In the genomic region with DNA sequence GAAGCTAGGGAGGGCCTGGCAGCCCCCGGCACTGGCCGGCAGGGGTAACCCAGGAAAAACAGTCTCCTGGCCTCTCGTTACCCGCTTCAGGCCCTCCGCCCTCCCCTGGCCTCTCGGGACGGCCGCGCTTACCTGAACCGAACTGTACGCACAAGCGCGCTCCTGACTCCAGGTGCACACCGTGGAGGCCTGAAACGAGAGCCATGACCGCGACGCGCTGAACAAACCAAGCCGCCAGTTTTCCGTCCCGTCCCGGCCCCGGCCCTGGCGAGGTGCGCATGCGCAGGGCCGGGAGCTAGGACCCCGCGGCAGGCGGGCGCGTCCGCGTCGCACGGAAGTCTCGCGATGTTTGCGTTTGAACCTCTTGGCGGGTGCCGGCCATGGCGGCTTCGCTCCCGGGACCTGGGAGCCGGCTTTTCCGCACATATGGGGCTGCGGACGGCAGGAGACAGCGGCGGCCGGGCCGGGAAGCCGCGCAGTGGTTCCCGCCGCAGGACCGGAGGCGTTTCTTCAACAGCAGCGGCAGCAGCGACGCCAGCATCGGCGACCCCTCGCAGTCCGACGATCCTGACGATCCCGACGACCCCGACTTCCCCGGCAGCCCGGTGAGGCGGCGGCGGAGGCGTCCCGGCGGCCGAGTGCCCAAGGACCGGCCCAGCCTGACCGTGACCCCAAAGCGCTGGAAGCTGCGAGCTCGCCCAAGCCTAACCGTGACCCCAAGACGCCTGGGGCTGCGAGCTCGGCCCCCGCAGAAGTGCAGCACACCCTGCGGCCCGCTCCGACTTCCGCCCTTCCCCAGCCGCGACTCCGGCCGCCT, we compare ENCODE assay signal across 1 cellular context.
TF ChIP-seq lines count a peak whose summit lies in the region.

A gene (plus strand): TSS at position 348 of the 817 bp plus-strand sequence. CDS start 33 bp downstream, at position 381.

TF ChIP-seq in HepG2, 621 proteins besides CTCF, POLR2A, EP300 and RAD21 (continued from another document and continues in another):
- TF ChIP-seq, protein P1, sequence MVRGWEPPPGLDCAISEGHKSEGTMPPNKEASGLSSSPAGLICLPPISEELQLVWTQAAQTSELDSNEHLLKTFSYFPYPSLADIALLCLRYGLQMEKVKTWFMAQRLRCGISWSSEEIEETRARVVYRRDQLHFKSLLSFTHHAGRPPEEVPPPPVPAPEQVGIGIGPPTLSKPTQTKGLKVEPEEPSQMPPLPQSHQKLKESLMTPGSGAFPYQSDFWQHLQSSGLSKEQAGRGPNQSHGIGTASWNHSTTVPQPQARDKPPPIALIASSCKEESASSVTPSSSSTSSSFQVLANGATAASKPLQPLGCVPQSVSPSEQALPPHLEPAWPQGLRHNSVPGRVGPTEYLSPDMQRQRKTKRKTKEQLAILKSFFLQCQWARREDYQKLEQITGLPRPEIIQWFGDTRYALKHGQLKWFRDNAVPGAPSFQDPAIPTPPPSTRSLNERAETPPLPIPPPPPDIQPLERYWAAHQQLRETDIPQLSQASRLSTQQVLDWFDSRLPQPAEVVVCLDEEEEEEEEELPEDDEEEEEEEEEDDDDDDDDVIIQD (CRISPR knock-in tag; IDR thresholded peaks at IDR 0.05; ENCODE audit: low read depth), result no peak; the same call in 1 of the 2 replicates
- TF ChIP-seq, protein P2, sequence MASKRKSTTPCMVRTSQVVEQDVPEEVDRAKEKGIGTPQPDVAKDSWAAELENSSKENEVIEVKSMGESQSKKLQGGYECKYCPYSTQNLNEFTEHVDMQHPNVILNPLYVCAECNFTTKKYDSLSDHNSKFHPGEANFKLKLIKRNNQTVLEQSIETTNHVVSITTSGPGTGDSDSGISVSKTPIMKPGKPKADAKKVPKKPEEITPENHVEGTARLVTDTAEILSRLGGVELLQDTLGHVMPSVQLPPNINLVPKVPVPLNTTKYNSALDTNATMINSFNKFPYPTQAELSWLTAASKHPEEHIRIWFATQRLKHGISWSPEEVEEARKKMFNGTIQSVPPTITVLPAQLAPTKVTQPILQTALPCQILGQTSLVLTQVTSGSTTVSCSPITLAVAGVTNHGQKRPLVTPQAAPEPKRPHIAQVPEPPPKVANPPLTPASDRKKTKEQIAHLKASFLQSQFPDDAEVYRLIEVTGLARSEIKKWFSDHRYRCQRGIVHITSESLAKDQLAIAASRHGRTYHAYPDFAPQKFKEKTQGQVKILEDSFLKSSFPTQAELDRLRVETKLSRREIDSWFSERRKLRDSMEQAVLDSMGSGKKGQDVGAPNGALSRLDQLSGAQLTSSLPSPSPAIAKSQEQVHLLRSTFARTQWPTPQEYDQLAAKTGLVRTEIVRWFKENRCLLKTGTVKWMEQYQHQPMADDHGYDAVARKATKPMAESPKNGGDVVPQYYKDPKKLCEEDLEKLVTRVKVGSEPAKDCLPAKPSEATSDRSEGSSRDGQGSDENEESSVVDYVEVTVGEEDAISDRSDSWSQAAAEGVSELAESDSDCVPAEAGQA (IDR thresholded peaks at IDR 0.05; ENCODE audit: low read depth), result 0 out of 2 replicates have a peak, but pooled peaks have one; percentile 36
- TF ChIP-seq, protein P2 (CRISPR knock-in tag; IDR thresholded peaks at IDR 0.05; ENCODE audit: borderline replicate concordance), result no peak
- TF ChIP-seq, protein P3, sequence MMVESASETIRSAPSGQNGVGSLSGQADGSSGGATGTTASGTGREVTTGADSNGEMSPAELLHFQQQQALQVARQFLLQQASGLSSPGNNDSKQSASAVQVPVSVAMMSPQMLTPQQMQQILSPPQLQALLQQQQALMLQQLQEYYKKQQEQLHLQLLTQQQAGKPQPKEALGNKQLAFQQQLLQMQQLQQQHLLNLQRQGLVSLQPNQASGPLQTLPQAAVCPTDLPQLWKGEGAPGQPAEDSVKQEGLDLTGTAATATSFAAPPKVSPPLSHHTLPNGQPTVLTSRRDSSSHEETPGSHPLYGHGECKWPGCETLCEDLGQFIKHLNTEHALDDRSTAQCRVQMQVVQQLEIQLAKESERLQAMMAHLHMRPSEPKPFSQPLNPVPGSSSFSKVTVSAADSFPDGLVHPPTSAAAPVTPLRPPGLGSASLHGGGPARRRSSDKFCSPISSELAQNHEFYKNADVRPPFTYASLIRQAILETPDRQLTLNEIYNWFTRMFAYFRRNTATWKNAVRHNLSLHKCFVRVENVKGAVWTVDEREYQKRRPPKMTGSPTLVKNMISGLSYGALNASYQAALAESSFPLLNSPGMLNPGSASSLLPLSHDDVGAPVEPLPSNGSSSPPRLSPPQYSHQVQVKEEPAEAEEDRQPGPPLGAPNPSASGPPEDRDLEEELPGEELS (CRISPR knock-in tag; IDR thresholded peaks at IDR 0.05), result peak; percentile 50; the same call in 1 of the 2 replicates
- TF ChIP-seq ZNF232 (CRISPR knock-in tag; IDR thresholded peaks at IDR 0.05; ENCODE audit: borderline replicate concordance) (peak; percentile 38; the same call in 1 of the 2 replicates), ZBTB20 (CRISPR knock-in tag; IDR thresholded peaks at IDR 0.05; ENCODE audit: borderline replicate concordance, low read depth) (peak; percentile 22; the same call in 1 of the 2 replicates), IRX3 (CRISPR knock-in tag; IDR thresholded peaks at IDR 0.05; ENCODE audit: borderline replicate concordance, low read depth) (0 out of 2 replicates have a peak, but pooled peaks have one; percentile 64), SRY (CRISPR knock-in tag; IDR thresholded peaks at IDR 0.05) (peak; percentile 89), ZNF354B (CRISPR knock-in tag; IDR thresholded peaks at IDR 0.05) (0 out of 2 replicates have a peak, but pooled peaks have one; percentile 75), ZNF251 (CRISPR knock-in tag; IDR thresholded peaks at IDR 0.05) (no peak), SALL2 (CRISPR knock-in tag; IDR thresholded peaks at IDR 0.05) (peak; percentile 78), MIXL1 (CRISPR knock-in tag; IDR thresholded peaks at IDR 0.05) (peak; percentile 63), TCF7 (IDR thresholded peaks at IDR 0.05; ENCODE audit: low read depth) (no peak), SMAD1 (CRISPR knock-in tag; IDR thresholded peaks at IDR 0.05; ENCODE audit: borderline replicate concordance, low read depth) (no peak), ZNF558 (CRISPR knock-in tag; IDR thresholded peaks at IDR 0.05; ENCODE audit: borderline replicate concordance) (no peak), KMT2B (CRISPR knock-in tag; IDR thresholded peaks at IDR 0.05) (peak; percentile 96), ZNF607 (CRISPR knock-in tag; IDR thresholded peaks at IDR 0.05; ENCODE audit: borderline replicate concordance) (peak; percentile 84; the same call in 1 of the 2 replicates), ZBTB38 (CRISPR knock-in tag; IDR thresholded peaks at IDR 0.05) (peak; percentile 72)
- TF ChIP-seq, protein P4, sequence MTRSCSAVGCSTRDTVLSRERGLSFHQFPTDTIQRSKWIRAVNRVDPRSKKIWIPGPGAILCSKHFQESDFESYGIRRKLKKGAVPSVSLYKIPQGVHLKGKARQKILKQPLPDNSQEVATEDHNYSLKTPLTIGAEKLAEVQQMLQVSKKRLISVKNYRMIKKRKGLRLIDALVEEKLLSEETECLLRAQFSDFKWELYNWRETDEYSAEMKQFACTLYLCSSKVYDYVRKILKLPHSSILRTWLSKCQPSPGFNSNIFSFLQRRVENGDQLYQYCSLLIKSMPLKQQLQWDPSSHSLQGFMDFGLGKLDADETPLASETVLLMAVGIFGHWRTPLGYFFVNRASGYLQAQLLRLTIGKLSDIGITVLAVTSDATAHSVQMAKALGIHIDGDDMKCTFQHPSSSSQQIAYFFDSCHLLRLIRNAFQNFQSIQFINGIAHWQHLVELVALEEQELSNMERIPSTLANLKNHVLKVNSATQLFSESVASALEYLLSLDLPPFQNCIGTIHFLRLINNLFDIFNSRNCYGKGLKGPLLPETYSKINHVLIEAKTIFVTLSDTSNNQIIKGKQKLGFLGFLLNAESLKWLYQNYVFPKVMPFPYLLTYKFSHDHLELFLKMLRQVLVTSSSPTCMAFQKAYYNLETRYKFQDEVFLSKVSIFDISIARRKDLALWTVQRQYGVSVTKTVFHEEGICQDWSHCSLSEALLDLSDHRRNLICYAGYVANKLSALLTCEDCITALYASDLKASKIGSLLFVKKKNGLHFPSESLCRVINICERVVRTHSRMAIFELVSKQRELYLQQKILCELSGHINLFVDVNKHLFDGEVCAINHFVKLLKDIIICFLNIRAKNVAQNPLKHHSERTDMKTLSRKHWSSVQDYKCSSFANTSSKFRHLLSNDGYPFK (CRISPR knock-in tag; IDR thresholded peaks at IDR 0.05; ENCODE audit: borderline replicate concordance), result peak; percentile 79; the same call in 1 of the 2 replicates
- TF ChIP-seq, protein P5, sequence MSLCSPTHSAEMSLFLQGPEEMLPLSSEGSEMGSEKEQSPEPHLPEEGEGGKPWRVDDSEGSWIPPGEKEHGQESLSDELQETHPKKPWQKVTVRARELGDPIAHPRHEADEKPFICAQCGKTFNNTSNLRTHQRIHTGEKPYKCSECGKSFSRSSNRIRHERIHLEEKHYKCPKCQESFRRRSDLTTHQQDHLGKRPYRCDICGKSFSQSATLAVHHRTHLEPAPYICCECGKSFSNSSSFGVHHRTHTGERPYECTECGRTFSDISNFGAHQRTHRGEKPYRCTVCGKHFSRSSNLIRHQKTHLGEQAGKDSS (CRISPR knock-in tag; IDR thresholded peaks at IDR 0.05; ENCODE audit: borderline replicate concordance, low read depth), result peak; percentile 86; the same call in 1 of the 2 replicates
- TF ChIP-seq, protein P6, sequence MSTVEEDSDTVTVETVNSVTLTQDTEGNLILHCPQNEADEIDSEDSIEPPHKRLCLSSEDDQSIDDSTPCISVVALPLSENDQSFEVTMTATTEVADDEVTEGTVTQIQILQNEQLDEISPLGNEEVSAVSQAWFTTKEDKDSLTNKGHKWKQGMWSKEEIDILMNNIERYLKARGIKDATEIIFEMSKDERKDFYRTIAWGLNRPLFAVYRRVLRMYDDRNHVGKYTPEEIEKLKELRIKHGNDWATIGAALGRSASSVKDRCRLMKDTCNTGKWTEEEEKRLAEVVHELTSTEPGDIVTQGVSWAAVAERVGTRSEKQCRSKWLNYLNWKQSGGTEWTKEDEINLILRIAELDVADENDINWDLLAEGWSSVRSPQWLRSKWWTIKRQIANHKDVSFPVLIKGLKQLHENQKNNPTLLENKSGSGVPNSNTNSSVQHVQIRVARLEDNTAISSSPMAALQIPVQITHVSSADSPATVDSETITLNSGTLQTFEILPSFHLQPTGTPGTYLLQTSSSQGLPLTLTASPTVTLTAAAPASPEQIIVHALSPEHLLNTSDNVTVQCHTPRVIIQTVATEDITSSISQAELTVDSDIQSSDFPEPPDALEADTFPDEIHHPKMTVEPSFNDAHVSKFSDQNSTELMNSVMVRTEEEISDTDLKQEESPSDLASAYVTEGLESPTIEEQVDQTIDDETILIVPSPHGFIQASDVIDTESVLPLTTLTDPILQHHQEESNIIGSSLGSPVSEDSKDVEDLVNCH (CRISPR knock-in tag; IDR thresholded peaks at IDR 0.05), result no peak
- TF ChIP-seq, protein P7, sequence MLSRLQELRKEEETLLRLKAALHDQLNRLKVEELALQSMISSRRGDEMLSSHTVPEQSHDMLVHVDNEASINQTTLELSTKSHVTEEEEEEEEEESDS (CRISPR knock-in tag; IDR thresholded peaks at IDR 0.05; ENCODE audit: borderline replicate concordance), result 0 out of 2 replicates have a peak, but pooled peaks have one; percentile 89
- TF ChIP-seq, protein P8, sequence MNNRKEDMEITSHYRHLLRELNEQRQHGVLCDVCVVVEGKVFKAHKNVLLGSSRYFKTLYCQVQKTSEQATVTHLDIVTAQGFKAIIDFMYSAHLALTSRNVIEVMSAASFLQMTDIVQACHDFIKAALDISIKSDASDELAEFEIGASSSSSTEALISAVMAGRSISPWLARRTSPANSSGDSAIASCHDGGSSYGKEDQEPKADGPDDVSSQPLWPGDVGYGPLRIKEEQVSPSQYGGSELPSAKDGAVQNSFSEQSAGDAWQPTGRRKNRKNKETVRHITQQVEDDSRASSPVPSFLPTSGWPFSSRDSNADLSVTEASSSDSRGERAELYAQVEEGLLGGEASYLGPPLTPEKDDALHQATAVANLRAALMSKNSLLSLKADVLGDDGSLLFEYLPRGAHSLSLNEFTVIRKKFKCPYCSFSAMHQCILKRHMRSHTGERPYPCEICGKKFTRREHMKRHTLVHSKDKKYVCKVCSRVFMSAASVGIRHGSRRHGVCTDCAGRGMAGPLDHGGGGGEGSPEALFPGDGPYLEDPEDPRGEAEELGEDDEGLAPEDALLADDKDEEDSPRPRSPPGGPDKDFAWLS (CRISPR knock-in tag; IDR thresholded peaks at IDR 0.05; ENCODE audit: borderline replicate concordance), result no peak
- TF ChIP-seq, protein P9, sequence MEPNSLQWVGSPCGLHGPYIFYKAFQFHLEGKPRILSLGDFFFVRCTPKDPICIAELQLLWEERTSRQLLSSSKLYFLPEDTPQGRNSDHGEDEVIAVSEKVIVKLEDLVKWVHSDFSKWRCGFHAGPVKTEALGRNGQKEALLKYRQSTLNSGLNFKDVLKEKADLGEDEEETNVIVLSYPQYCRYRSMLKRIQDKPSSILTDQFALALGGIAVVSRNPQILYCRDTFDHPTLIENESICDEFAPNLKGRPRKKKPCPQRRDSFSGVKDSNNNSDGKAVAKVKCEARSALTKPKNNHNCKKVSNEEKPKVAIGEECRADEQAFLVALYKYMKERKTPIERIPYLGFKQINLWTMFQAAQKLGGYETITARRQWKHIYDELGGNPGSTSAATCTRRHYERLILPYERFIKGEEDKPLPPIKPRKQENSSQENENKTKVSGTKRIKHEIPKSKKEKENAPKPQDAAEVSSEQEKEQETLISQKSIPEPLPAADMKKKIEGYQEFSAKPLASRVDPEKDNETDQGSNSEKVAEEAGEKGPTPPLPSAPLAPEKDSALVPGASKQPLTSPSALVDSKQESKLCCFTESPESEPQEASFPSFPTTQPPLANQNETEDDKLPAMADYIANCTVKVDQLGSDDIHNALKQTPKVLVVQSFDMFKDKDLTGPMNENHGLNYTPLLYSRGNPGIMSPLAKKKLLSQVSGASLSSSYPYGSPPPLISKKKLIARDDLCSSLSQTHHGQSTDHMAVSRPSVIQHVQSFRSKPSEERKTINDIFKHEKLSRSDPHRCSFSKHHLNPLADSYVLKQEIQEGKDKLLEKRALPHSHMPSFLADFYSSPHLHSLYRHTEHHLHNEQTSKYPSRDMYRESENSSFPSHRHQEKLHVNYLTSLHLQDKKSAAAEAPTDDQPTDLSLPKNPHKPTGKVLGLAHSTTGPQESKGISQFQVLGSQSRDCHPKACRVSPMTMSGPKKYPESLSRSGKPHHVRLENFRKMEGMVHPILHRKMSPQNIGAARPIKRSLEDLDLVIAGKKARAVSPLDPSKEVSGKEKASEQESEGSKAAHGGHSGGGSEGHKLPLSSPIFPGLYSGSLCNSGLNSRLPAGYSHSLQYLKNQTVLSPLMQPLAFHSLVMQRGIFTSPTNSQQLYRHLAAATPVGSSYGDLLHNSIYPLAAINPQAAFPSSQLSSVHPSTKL (CRISPR knock-in tag; IDR thresholded peaks at IDR 0.05), result peak; percentile 64
